Comparison of ENCODE assay signal across 1 cellular context in genomic region chr12:15699886-15700285, GRCh38.
TF ChIP-seq lines count a peak whose summit lies in the region.

No MANE protein-coding gene starts in this region.

TF ChIP-seq in IMR-90, 13 proteins besides CTCF, POLR2A, EP300 and RAD21 (continued from another document):
- TF ChIP-seq, protein P1, sequence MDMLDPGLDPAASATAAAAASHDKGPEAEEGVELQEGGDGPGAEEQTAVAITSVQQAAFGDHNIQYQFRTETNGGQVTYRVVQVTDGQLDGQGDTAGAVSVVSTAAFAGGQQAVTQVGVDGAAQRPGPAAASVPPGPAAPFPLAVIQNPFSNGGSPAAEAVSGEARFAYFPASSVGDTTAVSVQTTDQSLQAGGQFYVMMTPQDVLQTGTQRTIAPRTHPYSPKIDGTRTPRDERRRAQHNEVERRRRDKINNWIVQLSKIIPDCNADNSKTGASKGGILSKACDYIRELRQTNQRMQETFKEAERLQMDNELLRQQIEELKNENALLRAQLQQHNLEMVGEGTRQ (IDR thresholded peaks at IDR 0.05; ENCODE audit: low read depth, low read length): no peak
